Comparison of ENCODE assay signal across 1 cellular context in genomic region chr20:31604567-31605030, GRCh38.
TF ChIP-seq lines count a peak whose summit lies in the region.

No MANE protein-coding gene starts in this region.

TF ChIP-seq in SK-N-SH treated with all-trans-retinoic acid at 6 μM for 48 hours, 23 proteins besides CTCF, POLR2A, EP300 and RAD21 (continued from another document):
- TF ChIP-seq, protein P1, sequence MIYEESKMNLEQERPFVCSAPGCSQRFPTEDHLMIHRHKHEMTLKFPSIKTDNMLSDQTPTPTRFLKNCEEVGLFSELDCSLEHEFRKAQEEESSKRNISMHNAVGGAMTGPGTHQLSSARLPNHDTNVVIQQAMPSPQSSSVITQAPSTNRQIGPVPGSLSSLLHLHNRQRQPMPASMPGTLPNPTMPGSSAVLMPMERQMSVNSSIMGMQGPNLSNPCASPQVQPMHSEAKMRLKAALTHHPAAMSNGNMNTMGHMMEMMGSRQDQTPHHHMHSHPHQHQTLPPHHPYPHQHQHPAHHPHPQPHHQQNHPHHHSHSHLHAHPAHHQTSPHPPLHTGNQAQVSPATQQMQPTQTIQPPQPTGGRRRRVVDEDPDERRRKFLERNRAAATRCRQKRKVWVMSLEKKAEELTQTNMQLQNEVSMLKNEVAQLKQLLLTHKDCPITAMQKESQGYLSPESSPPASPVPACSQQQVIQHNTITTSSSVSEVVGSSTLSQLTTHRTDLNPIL (CRISPR knock-in tag; IDR thresholded peaks at IDR 0.05; ENCODE audit: low read depth), result no peak; the same call in 1 of the 2 replicates
- TF ChIP-seq CSDC2 (CRISPR knock-in tag; IDR thresholded peaks at IDR 0.05), result peak; percentile 63; the same call in 1 of the 2 replicates
- TF ChIP-seq, protein P2, sequence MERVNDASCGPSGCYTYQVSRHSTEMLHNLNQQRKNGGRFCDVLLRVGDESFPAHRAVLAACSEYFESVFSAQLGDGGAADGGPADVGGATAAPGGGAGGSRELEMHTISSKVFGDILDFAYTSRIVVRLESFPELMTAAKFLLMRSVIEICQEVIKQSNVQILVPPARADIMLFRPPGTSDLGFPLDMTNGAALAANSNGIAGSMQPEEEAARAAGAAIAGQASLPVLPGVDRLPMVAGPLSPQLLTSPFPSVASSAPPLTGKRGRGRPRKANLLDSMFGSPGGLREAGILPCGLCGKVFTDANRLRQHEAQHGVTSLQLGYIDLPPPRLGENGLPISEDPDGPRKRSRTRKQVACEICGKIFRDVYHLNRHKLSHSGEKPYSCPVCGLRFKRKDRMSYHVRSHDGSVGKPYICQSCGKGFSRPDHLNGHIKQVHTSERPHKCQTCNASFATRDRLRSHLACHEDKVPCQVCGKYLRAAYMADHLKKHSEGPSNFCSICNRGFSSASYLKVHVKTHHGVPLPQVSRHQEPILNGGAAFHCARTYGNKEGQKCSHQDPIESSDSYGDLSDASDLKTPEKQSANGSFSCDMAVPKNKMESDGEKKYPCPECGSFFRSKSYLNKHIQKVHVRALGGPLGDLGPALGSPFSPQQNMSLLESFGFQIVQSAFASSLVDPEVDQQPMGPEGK (CRISPR knock-in tag; IDR thresholded peaks at IDR 0.05; ENCODE audit: borderline replicate concordance), result peak; percentile 51; the same call in 1 of the 2 replicates
- peak; percentile 43; the same call in 1 of the 2 replicates for TF ChIP-seq ZFP30 (CRISPR knock-in tag; IDR thresholded peaks at IDR 0.05)
